ENCODE assay signal across 10 cellular contexts in genomic region chr5:97142521-97143254, GRCh38.
DNase-seq lines count a peak whose midpoint lies in the region; ATAC-seq and TF ChIP-seq lines count a peak whose summit lies in the region.
"Had no signal": no experiment of that assay in that cellular context is flagged by ENCODE, and none has a peak within 500 bp of the region (broad histone marks: within the 10 kb centered on the region; RNA-seq: fewer than 3 reads in every experiment).

TSS of gene LIX1 (minus strand) at chr5:97142611. CDS start at chr5:97142576, 35 bp downstream.

- no peaks in the 10 kb centered on the region for H4K20me1 ChIP-seq in DOHH2 (ENCODE audit: control insufficient read depth, insufficient read depth, low read depth, low read length)

- no peaks in the 10 kb centered on the region for H3K9me3 Mint-ChIP-seq in T-helper 2 cell treated with Interferon-gamma antibody and Interleukin-4, amounts not matched to agents 5 μg/mL and 100 μg/mL, for 36 hours
- H3K9me3 Mint-ChIP-seq: activated naive CD4-positive, alpha-beta T cell treated with anti-CD3 and anti-CD28 coated beads, Interleukin-2, amount 50 U/mL, for 24 hours; stimulated activated naive CD8-positive, alpha-beta T cell treated with anti-CD3 and anti-CD28 coated beads, Interleukin-15, Interleukin-2, amounts not matched to agents 100 ng/mL and 50 ng/mL, for 24 hours had no signal

- no peaks in the 10 kb centered on the region for H3K9me2 ChIP-seq in DOHH2 (replicated peaks; ENCODE audit: control insufficient read depth, low read length)

- H3K79me2 ChIP-seq in DOHH2 (ENCODE audit: control insufficient read depth, low read length) = no peaks in the 10 kb centered on the region

- H3K4me2 ChIP-seq in DOHH2 (ENCODE audit: low read length) = no peak within 1 kb of the TSS

- no peaks in the 10 kb centered on the region for H3K4me1 ChIP-seq in DOHH2 (ENCODE audit: control insufficient read depth, low read length)

- H3K27me3 Mint-ChIP-seq in T-helper 2 cell treated with Interferon-gamma antibody and Interleukin-4, amounts not matched to agents 5 μg/mL and 100 μg/mL, for 36 hours (ENCODE audit: low read depth) = peaks cover 31% of the 10 kb centered on the region

- TF ChIP-seq CTCF in DOHH2 (IDR thresholded peaks at IDR 0.05; ENCODE audit: low read depth, low read length, poor library complexity, severe bottlenecking) = peak; percentile 64

- no peaks in the 10 kb centered on the region for H3K36me3 ChIP-seq in DOHH2 (ENCODE audit: control insufficient read depth, low read length)

- H3K27me3 ChIP-seq in DOHH2 (ENCODE audit: control insufficient read depth, low read length) = no peaks in the 10 kb centered on the region

- DNase-seq in NCI-H82 treated with DMSO at 0.1 percent for 48 hours (lab: John Stamatoyannopoulos, UW; ENCODE audit: unreplicated experiment) (peak; percentile 48), astrocyte of the hippocampus (ENCODE audit: low read depth, low spot score) (peak; percentile 78), iPS-NIHi11 (ENCODE audit: low spot score) (peak; percentile 63)
- DNase-seq in stimulated activated CD8-positive, alpha-beta memory T cell treated with anti-CD3 and anti-CD28 coated beads, Interleukin-4, amount 100 ng/mL, for 48 hours = peak; percentile 35
- no peak for DNase-seq in T-helper 2 cell treated with Interferon-gamma antibody and Interleukin-4, amounts not matched to agents 5 μg/mL and 100 μg/mL, for 36 hours (ENCODE audit: low spot score)

- H3F3A ChIP-seq in DOHH2 (ENCODE audit: control insufficient read depth, insufficient read depth) = no peaks in the 10 kb centered on the region

- H3K4me3 Mint-ChIP-seq in T-helper 2 cell treated with Interferon-gamma antibody and Interleukin-4, amounts not matched to agents 5 μg/mL and 100 μg/mL, for 36 hours = no peak within 1 kb of the TSS
- H3K4me3 Mint-ChIP-seq: activated naive CD4-positive, alpha-beta T cell treated with anti-CD3 and anti-CD28 coated beads, Interleukin-2, amount 50 U/mL, for 24 hours; stimulated activated naive CD8-positive, alpha-beta T cell treated with anti-CD3 and anti-CD28 coated beads, Interleukin-15, Interleukin-2, amounts not matched to agents 100 ng/mL and 50 ng/mL, for 24 hours had no signal

- H3K4me1 Mint-ChIP-seq in T-helper 2 cell treated with Interferon-gamma antibody and Interleukin-4, amounts not matched to agents 5 μg/mL and 100 μg/mL, for 36 hours (ENCODE audit: low read depth) = peaks cover 6% of the 10 kb centered on the region
- H3K4me1 Mint-ChIP-seq: activated naive CD4-positive, alpha-beta T cell treated with anti-CD3 and anti-CD28 coated beads, Interleukin-2, amount 50 U/mL, for 24 hours had no signal

- no peak within 1 kb of the TSS for H3K27ac Mint-ChIP-seq in T-helper 2 cell treated with Interferon-gamma antibody and Interleukin-4, amounts not matched to agents 5 μg/mL and 100 μg/mL, for 36 hours
- H3K27ac Mint-ChIP-seq: activated naive CD4-positive, alpha-beta T cell treated with anti-CD3 and anti-CD28 coated beads, Interleukin-2, amount 50 U/mL, for 24 hours; stimulated activated naive CD8-positive, alpha-beta T cell treated with anti-CD3 and anti-CD28 coated beads, Interleukin-15, Interleukin-2, amounts not matched to agents 100 ng/mL and 50 ng/mL, for 24 hours had no signal

- H3K36me3 Mint-ChIP-seq in T-helper 2 cell treated with Interferon-gamma antibody and Interleukin-4, amounts not matched to agents 5 μg/mL and 100 μg/mL, for 36 hours (ENCODE audit: low read depth) = no peaks in the 10 kb centered on the region
- H3K36me3 Mint-ChIP-seq: activated naive CD4-positive, alpha-beta T cell treated with anti-CD3 and anti-CD28 coated beads, Interleukin-2, amount 50 U/mL, for 24 hours had no signal

- no peaks in the 10 kb centered on the region for H3K9me3 ChIP-seq in DOHH2 (ENCODE audit: control insufficient read depth, insufficient read depth, low read length)

- no peak within 1 kb of the TSS for H3K27ac ChIP-seq in DOHH2 (ENCODE audit: low read depth, low read length)

- peak; percentile 83 for ATAC-seq in GM19372 (IDR thresholded peaks at IDR 0.05; ENCODE audit: low read depth, unreplicated experiment)
- peak; percentile 81 for ATAC-seq in HG03442 (IDR thresholded peaks at IDR 0.05; ENCODE audit: unreplicated experiment)

- no peak within 1 kb of the TSS for H3K4me3 ChIP-seq in DOHH2 (ENCODE audit: low read length)
